1 cellular context compared by ENCODE assay signal in genomic region chr17:48814504-48814903, GRCh38.
TF ChIP-seq lines count a peak whose summit lies in the region.

No MANE protein-coding gene starts in this region.

TF ChIP-seq in HEK293, 187 proteins besides CTCF, POLR2A, EP300 and RAD21 (continued from another document):
- TF ChIP-seq HOXC10 (CRISPR knock-in tag; IDR thresholded peaks at IDR 0.05) (no peak), ZNF654 (tag by site-specific recombination; IDR thresholded peaks at IDR 0.05; ENCODE audit: low read depth) (peak; percentile 44), ZNF621 (tag by site-specific recombination; IDR thresholded peaks at IDR 0.05) (no peak), IKZF3 (tag by site-specific recombination; IDR thresholded peaks at IDR 0.05) (peak; percentile 37; the same call in 1 of the 2 replicates)
- TF ChIP-seq, protein P1, sequence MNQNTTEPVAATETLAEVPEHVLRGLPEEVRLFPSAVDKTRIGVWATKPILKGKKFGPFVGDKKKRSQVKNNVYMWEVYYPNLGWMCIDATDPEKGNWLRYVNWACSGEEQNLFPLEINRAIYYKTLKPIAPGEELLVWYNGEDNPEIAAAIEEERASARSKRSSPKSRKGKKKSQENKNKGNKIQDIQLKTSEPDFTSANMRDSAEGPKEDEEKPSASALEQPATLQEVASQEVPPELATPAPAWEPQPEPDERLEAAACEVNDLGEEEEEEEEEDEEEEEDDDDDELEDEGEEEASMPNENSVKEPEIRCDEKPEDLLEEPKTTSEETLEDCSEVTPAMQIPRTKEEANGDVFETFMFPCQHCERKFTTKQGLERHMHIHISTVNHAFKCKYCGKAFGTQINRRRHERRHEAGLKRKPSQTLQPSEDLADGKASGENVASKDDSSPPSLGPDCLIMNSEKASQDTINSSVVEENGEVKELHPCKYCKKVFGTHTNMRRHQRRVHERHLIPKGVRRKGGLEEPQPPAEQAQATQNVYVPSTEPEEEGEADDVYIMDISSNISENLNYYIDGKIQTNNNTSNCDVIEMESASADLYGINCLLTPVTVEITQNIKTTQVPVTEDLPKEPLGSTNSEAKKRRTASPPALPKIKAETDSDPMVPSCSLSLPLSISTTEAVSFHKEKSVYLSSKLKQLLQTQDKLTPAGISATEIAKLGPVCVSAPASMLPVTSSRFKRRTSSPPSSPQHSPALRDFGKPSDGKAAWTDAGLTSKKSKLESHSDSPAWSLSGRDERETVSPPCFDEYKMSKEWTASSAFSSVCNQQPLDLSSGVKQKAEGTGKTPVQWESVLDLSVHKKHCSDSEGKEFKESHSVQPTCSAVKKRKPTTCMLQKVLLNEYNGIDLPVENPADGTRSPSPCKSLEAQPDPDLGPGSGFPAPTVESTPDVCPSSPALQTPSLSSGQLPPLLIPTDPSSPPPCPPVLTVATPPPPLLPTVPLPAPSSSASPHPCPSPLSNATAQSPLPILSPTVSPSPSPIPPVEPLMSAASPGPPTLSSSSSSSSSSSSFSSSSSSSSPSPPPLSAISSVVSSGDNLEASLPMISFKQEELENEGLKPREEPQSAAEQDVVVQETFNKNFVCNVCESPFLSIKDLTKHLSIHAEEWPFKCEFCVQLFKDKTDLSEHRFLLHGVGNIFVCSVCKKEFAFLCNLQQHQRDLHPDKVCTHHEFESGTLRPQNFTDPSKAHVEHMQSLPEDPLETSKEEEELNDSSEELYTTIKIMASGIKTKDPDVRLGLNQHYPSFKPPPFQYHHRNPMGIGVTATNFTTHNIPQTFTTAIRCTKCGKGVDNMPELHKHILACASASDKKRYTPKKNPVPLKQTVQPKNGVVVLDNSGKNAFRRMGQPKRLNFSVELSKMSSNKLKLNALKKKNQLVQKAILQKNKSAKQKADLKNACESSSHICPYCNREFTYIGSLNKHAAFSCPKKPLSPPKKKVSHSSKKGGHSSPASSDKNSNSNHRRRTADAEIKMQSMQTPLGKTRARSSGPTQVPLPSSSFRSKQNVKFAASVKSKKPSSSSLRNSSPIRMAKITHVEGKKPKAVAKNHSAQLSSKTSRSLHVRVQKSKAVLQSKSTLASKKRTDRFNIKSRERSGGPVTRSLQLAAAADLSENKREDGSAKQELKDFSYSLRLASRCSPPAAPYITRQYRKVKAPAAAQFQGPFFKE (tag by site-specific recombination; IDR thresholded peaks at IDR 0.05; ENCODE audit: borderline replicate concordance), result no peak
